27 cellular contexts compared by ENCODE assay signal in the genomic region with DNA sequence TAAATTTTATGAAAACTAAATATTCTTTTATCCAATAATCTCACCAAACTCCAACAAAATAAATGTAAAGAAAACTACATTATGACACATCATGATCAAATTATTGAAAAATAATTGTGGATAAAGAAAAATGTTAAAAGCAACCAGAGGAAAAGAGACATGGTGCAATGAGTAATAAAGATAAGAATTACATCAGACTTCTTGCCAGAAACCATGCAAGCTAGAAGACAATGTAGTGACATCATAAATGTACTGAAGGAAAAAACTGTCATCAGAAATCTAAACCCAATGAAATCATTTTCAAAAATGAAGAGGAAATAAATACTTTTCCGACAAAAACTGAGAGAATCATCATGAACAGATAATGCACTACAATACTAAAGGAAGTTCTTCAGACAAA.
"Had no signal": no experiment of that assay in that cellular context is flagged by ENCODE, and none has a peak within 500 bp of the region (broad histone marks: within the 10 kb centered on the region; RNA-seq: fewer than 3 reads in every experiment).

No MANE protein-coding gene starts in this region.

- DNase-seq: activated CD8-positive, alpha-beta memory T cell treated with anti-CD3 and anti-CD28 coated beads for 24 hours; activated CD8-positive, alpha-beta memory T cell treated with anti-CD3 and anti-CD28 coated beads, Interleukin-2, amount 50 U/mL, for 48 hours; activated effector memory CD4-positive, alpha-beta T cell treated with Interleukin-2 at 50 U/mL for 16 hours; activated naive CD4-positive, alpha-beta T cell treated with anti-CD3 and anti-CD28 coated beads, Interleukin-2, amount 10 ng/mL, durations not matched to agents 7 days and 5 days; activated naive CD8-positive, alpha-beta T cell treated with anti-CD3 and anti-CD28 coated beads, Interleukin-2, amount 50 U/mL, for 24 hours; activated T-cell treated with anti-CD3 and anti-CD28 coated beads, Interleukin-2, amount 50 U/mL, for 48 hours; aorta; cerebellar nuclear complex; dermis blood vessel endothelial cell; effector memory CD8-positive, alpha-beta T cell; gastrocnemius medialis; heart right ventricle; immature natural killer cell; mesenchymal stem cell; mucosa of descending colon; naive B cell; stimulated activated naive CD8-positive, alpha-beta T cell treated with anti-CD3 and anti-CD28 coated beads, Interleukin-15, Interleukin-2, amounts not matched to agents 100 U/mL and 50 U/mL, for 24 hours; substantia nigra; T-helper 1 cell; T-helper 9 cell; transverse colon; uterus had no signal

- H3K4me1 ChIP-seq: breast epithelium, gastrocnemius medialis, heart right ventricle, prostate gland, right atrium auricular region, transverse colon, uterus had no signal

- ATAC-seq: activated CD4-positive, CD25-positive, alpha-beta regulatory T cell treated with anti-CD3 and anti-CD28 coated beads, Interleukin-2, amount 50 U/mL, for 24 hours; activated naive CD8-positive, alpha-beta T cell treated with anti-CD3 and anti-CD28 coated beads, Interleukin-2, amount 50 U/mL, for 24 hours; effector memory CD8-positive, alpha-beta T cell; gastrocnemius medialis; heart right ventricle; mucosa of descending colon; stimulated activated naive CD8-positive, alpha-beta T cell treated with anti-CD3 and anti-CD28 coated beads, Interleukin-15, Interleukin-2, amounts not matched to agents 100 U/mL and 50 U/mL, for 24 hours had no signal

- H3K27ac ChIP-seq: breast epithelium, gastrocnemius medialis, heart right ventricle, prostate gland, right atrium auricular region, skin epidermis, transverse colon, uterus had no signal

- H3K4me3 ChIP-seq: breast epithelium, gastrocnemius medialis, heart right ventricle, mucosa of descending colon, prostate gland, right atrium auricular region, skin epidermis, transverse colon, uterus had no signal

- H3K9me3 ChIP-seq: breast epithelium, gastrocnemius medialis, heart right ventricle, mucosa of descending colon, prostate gland, right atrium auricular region, transverse colon, uterus had no signal

- H3K27me3 ChIP-seq: breast epithelium, gastrocnemius medialis, right atrium auricular region, transverse colon, uterus had no signal

- H3K36me3 ChIP-seq: breast epithelium, gastrocnemius medialis, heart right ventricle, prostate gland, right atrium auricular region, transverse colon, uterus had no signal
